Comparison of ENCODE assay signal across 34 cellular contexts in genomic region chr5:15097552-15097951, GRCh38.
"Had no signal": no experiment of that assay in that cellular context is flagged by ENCODE, and none has a peak within 500 bp of the region (broad histone marks: within the 10 kb centered on the region; RNA-seq: fewer than 3 reads in every experiment).

No MANE protein-coding gene starts in this region.

- H3K27ac Mint-ChIP-seq: naive B cell; naive thymus-derived CD8-positive, alpha-beta T cell; natural killer cell treated with Interleukin-12 subunit alpha and Interleukin-12 subunit beta and Interleukin-15 and Interleukin-18, amount 100 ng/mL, for 72 hours; progenitor cell of endocrine pancreas; stimulated activated memory B cell treated with anti-CD40 and anti-IgM and Interleukin-4, amounts not matched to agents 10 μg/mL and 1 μg/mL and 100 μg/mL, for 72 hours; stimulated activated naive CD8-positive, alpha-beta T cell treated with anti-CD3 and anti-CD28 coated beads, Interleukin-15, amount 100 ng/mL, for 72 hours; type B pancreatic cell had no signal

- H3K4me3 Mint-ChIP-seq: naive B cell; naive thymus-derived CD8-positive, alpha-beta T cell; natural killer cell treated with Interleukin-12 subunit alpha and Interleukin-12 subunit beta and Interleukin-15 and Interleukin-18, amount 100 ng/mL, for 72 hours; nephron progenitor cell; neural crest cell; stimulated activated memory B cell treated with anti-CD40 and anti-IgM and Interleukin-4, amounts not matched to agents 10 μg/mL and 1 μg/mL and 100 μg/mL, for 72 hours; stimulated activated naive CD8-positive, alpha-beta T cell treated with anti-CD3 and anti-CD28 coated beads, Interleukin-15, amount 100 ng/mL, for 72 hours; type B pancreatic cell had no signal

- ATAC-seq: naive thymus-derived CD8-positive, alpha-beta T cell; natural killer cell treated with Interleukin-12 subunit alpha and Interleukin-12 subunit beta and Interleukin-15 and Interleukin-18, amount 100 ng/mL, for 72 hours; psoas muscle; right cardiac atrium; sciatic nerve; stimulated activated memory B cell treated with anti-CD40 and anti-IgM and Interleukin-4, amounts not matched to agents 10 μg/mL and 1 μg/mL and 100 μg/mL, for 72 hours; stimulated activated naive CD8-positive, alpha-beta T cell treated with anti-CD3 and anti-CD28 coated beads, Interleukin-15, amount 100 ng/mL, for 72 hours; stimulated activated naive CD8-positive, alpha-beta T cell treated with anti-CD3 and anti-CD28 coated beads, Interleukin-15, Interleukin-2, amounts not matched to agents 100 U/mL and 50 U/mL, for 24 hours; upper lobe of right lung had no signal

- H3K9me3 ChIP-seq: neutrophil, ovary, psoas muscle, suprapubic skin, testis, transverse colon, upper lobe of right lung, vagina had no signal

- H3K4me1 ChIP-seq: parathyroid adenoma, psoas muscle, spleen, suprapubic skin, testis, tibial artery, transverse colon, upper lobe of right lung, vagina had no signal

- DNase-seq: naive B cell; naive thymus-derived CD8-positive, alpha-beta T cell; nephron progenitor cell; nucleus accumbens; ovary; posterior cingulate gyrus; psoas muscle; right cardiac atrium; spleen; stimulated activated CD4-positive, alpha-beta T cell treated with anti-CD3 and anti-CD28 coated beads, Interleukin-12 subunit alpha, Interleukin-12 subunit beta, amount 100 ng/mL, for 4 hours; stimulated activated CD4-positive, alpha-beta T cell treated with anti-CD3 and anti-CD28 coated beads, Interleukin-1b, Interleukin-23, amount 100 ng/mL, for 48 hours; stimulated activated CD4-positive, alpha-beta T cell treated with anti-CD3 and anti-CD28 coated beads, Interleukin-4, amount 100 ng/mL, for 1 hour; stimulated activated CD4-positive, alpha-beta T cell treated with anti-CD3 and anti-CD28 coated beads, Interleukin-4, amount 100 ng/mL, for 4 hours; stimulated activated CD8-positive, alpha-beta memory T cell treated with anti-CD3 and anti-CD28 coated beads, Interleukin-4, amount 100 ng/mL, for 48 hours; stimulated activated naive CD4-positive, alpha-beta T cell; stimulated activated naive CD8-positive, alpha-beta T cell treated with anti-CD3 and anti-CD28 coated beads, Interleukin-15, amount 100 ng/mL, for 72 hours; stimulated activated naive CD8-positive, alpha-beta T cell treated with anti-CD3 and anti-CD28 coated beads, Interleukin-15, Interleukin-2, amounts not matched to agents 100 U/mL and 50 U/mL, for 24 hours; substantia nigra; testis; tibial artery; transverse colon; upper lobe of right lung had no signal

- H3K4me3 ChIP-seq: ovary, psoas muscle, skin epidermis, smooth muscle cell, spleen, suprapubic skin, testis, tibial artery, transverse colon, upper lobe of right lung, vagina had no signal

- H3K36me3 Mint-ChIP-seq: naive B cell; stimulated activated memory B cell treated with anti-CD40 and anti-IgM and Interleukin-4, amounts not matched to agents 10 μg/mL and 1 μg/mL and 100 μg/mL, for 72 hours; type B pancreatic cell had no signal

- H3K27me3 Mint-ChIP-seq: progenitor cell of endocrine pancreas; stimulated activated naive CD8-positive, alpha-beta T cell treated with anti-CD3 and anti-CD28 coated beads, Interleukin-15, amount 100 ng/mL, for 72 hours had no signal

- H3K27ac ChIP-seq: neutrophil, ovary, parathyroid adenoma, psoas muscle, skin epidermis, spleen, suprapubic skin, testis, tibial artery, transverse colon, upper lobe of right lung, vagina had no signal

- H3K4me1 Mint-ChIP-seq: naive B cell; naive thymus-derived CD8-positive, alpha-beta T cell; nephron progenitor cell; neural crest cell; stimulated activated memory B cell treated with anti-CD40 and anti-IgM and Interleukin-4, amounts not matched to agents 10 μg/mL and 1 μg/mL and 100 μg/mL, for 72 hours; stimulated activated naive CD8-positive, alpha-beta T cell treated with anti-CD3 and anti-CD28 coated beads, Interleukin-15, amount 100 ng/mL, for 72 hours had no signal

- H3K36me3 ChIP-seq: neutrophil, ovary, spleen, suprapubic skin, tibial artery, transverse colon, upper lobe of right lung, vagina had no signal
